Comparison of ENCODE assay signal across 2 cellular contexts in the genomic region with DNA sequence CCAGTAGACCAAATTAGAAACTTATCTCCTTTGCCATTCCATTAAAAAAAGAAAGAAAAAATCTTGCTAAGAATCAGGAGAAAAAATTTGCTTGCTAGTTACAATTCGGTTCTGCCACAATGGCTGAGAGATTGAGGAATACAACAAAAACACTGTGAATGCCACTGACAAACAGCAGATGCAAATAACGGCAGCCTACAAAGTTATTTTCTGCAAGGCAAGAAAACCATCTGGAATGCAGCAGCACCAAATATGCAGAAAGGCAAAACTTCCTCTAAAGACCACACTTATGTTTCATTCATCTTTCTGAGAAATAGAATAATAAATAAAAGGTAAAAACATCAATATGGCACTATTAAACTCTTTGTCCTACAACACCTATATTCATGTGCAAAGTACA.
TF ChIP-seq lines count a peak whose summit lies in the region.

No MANE protein-coding gene starts in this region.

TF ChIP-seq in SK-N-SH treated with all-trans-retinoic acid at 6 μM for 48 hours, 23 proteins besides CTCF, POLR2A, EP300 and RAD21:
- TF ChIP-seq OSR1 (CRISPR knock-in tag; IDR thresholded peaks at IDR 0.05), result no peak
- TF ChIP-seq CSDC2 (CRISPR knock-in tag; IDR thresholded peaks at IDR 0.05), result no peak
- no peak for TF ChIP-seq ZFP30 (CRISPR knock-in tag; IDR thresholded peaks at IDR 0.05)
- TF ChIP-seq GLIS3 (CRISPR knock-in tag; IDR thresholded peaks at IDR 0.05), result no peak
- TF ChIP-seq RARB (CRISPR knock-in tag; IDR thresholded peaks at IDR 0.05), result no peak
- no peak for TF ChIP-seq ZNF565 (CRISPR knock-in tag; conservative IDR thresholded peaks at IDR 0.05; ENCODE audit: low read depth)
- TF ChIP-seq, protein P1, sequence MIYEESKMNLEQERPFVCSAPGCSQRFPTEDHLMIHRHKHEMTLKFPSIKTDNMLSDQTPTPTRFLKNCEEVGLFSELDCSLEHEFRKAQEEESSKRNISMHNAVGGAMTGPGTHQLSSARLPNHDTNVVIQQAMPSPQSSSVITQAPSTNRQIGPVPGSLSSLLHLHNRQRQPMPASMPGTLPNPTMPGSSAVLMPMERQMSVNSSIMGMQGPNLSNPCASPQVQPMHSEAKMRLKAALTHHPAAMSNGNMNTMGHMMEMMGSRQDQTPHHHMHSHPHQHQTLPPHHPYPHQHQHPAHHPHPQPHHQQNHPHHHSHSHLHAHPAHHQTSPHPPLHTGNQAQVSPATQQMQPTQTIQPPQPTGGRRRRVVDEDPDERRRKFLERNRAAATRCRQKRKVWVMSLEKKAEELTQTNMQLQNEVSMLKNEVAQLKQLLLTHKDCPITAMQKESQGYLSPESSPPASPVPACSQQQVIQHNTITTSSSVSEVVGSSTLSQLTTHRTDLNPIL (CRISPR knock-in tag; IDR thresholded peaks at IDR 0.05; ENCODE audit: low read depth), result no peak
- TF ChIP-seq TCF4 (CRISPR knock-in tag; IDR thresholded peaks at IDR 0.05; ENCODE audit: borderline replicate concordance), result no peak
- TF ChIP-seq TSHZ2 (CRISPR knock-in tag; IDR thresholded peaks at IDR 0.05), result no peak
- TF ChIP-seq ISL1 (CRISPR knock-in tag; IDR thresholded peaks at IDR 0.05), result no peak
- TF ChIP-seq ESRRG (CRISPR knock-in tag; IDR thresholded peaks at IDR 0.05), result no peak
- TF ChIP-seq BACH2 (CRISPR knock-in tag; IDR thresholded peaks at IDR 0.05; ENCODE audit: borderline replicate concordance), result no peak
- no peak for TF ChIP-seq PATZ1 (CRISPR knock-in tag; IDR thresholded peaks at IDR 0.05; ENCODE audit: borderline replicate concordance)
- no peak for TF ChIP-seq TOX (CRISPR knock-in tag; IDR thresholded peaks at IDR 0.05; ENCODE audit: borderline replicate concordance)
- TF ChIP-seq PPARA (CRISPR knock-in tag; IDR thresholded peaks at IDR 0.05; ENCODE audit: borderline replicate concordance), result no peak
- TF ChIP-seq, protein P2, sequence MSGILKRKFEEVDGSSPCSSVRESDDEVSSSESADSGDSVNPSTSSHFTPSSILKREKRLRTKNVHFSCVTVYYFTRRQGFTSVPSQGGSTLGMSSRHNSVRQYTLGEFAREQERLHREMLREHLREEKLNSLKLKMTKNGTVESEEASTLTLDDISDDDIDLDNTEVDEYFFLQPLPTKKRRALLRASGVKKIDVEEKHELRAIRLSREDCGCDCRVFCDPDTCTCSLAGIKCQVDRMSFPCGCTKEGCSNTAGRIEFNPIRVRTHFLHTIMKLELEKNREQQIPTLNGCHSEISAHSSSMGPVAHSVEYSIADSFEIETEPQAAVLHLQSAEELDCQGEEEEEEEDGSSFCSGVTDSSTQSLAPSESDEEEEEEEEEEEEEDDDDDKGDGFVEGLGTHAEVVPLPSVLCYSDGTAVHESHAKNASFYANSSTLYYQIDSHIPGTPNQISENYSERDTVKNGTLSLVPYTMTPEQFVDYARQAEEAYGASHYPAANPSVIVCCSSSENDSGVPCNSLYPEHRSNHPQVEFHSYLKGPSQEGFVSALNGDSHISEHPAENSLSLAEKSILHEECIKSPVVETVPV (CRISPR knock-in tag; IDR thresholded peaks at IDR 0.05), result no peak
- no peak for TF ChIP-seq SNAI2 (CRISPR knock-in tag; IDR thresholded peaks at IDR 0.05)
TF ChIP-seq in SK-N-SH treated with all-trans-retinoic acid at 6 μM for 48 hours: peak in this region for 0.

TF ChIP-seq in HEK293T, 16 proteins besides CTCF, POLR2A, EP300 and RAD21:
- TF ChIP-seq HDGF (IDR thresholded peaks at IDR 0.05; ENCODE audit: borderline replicate concordance) (no peak), FOXK2 (IDR thresholded peaks at IDR 0.05) (no peak), CTBP1 (IDR thresholded peaks at IDR 0.05; ENCODE audit: borderline replicate concordance) (no peak), SP1 (IDR thresholded peaks at IDR 0.05) (no peak), FOXM1 (IDR thresholded peaks at IDR 0.05; ENCODE audit: borderline replicate concordance) (no peak), L3MBTL2 (conservative IDR thresholded peaks at IDR 0.05) (no peak)
- TF ChIP-seq, protein P3, sequence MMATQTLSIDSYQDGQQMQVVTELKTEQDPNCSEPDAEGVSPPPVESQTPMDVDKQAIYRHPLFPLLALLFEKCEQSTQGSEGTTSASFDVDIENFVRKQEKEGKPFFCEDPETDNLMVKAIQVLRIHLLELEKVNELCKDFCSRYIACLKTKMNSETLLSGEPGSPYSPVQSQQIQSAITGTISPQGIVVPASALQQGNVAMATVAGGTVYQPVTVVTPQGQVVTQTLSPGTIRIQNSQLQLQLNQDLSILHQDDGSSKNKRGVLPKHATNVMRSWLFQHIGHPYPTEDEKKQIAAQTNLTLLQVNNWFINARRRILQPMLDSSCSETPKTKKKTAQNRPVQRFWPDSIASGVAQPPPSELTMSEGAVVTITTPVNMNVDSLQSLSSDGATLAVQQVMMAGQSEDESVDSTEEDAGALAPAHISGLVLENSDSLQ (IDR thresholded peaks at IDR 0.05), result no peak
